9 cellular contexts compared by ENCODE assay signal in genomic region chr1:150282558-150282958, GRCh38. TPM values are rescaled to one million over a fixed set of nuclear protein-coding genes. Genes with fewer than 3 reads are reported as not detected.
A peak's percentile ranks its signal among the peaks of the same experiment; 100 is the strongest.
DNase-seq lines count a peak whose midpoint lies in the region; ATAC-seq and TF ChIP-seq lines count a peak whose summit lies in the region.
"Had no signal": no experiment of that assay in that cellular context is flagged by ENCODE, and none has a peak within 500 bp of the region (broad histone marks: within the 10 kb centered on the region; RNA-seq: fewer than 3 reads in every experiment).

No MANE protein-coding gene starts in this region.

- H3K27me3 Mint-ChIP-seq in activated T-cell treated with anti-CD3 and anti-CD28 coated beads, Interleukin-2, amount 50 U/mL, for 72 hours (ENCODE audit: low read depth) = peaks cover 5% of the 10 kb centered on the region

- 7% methylated on average over 12 of the region's 21 CpGs for WGBS in mammary epithelial cell (ENCODE audit: low coverage, missing lambda C conversion rate)
- 10% methylated on average over 21 of the region's 21 CpGs for WGBS in mesenchymal stem cell
- 8 to 18% methylated on average over 21 of the region's 21 CpGs for WGBS in upper lobe of left lung, 2 donors

- no peak for TF ChIP-seq EP300 in upper lobe of left lung (IDR thresholded peaks at IDR 0.05)

- intact Hi-C loops in mammary epithelial cell (cut with micrococcal nuclease) = no loop called here
- intact Hi-C loops in mucosa of descending colon (cut with DNase I, micrococcal nuclease) = no loop called here

- H2AK5ac ChIP-seq in mesenchymal stem cell (ENCODE audit: low read length, severe bottlenecking) = no peak overlapping the region

- H3K4ac ChIP-seq in mesenchymal stem cell (ENCODE audit: low read depth in 1 of 2, low read length in 2 of 2) = peak overlapping the region in 1 of 2 experiments; percentile 67

- H3K27ac Mint-ChIP-seq in activated T-cell treated with anti-CD3 and anti-CD28 coated beads, Interleukin-2, amount 50 U/mL, for 72 hours = no peak overlapping the region

- H3K9ac ChIP-seq in mammary epithelial cell (ENCODE audit: insufficient read depth, low read length) (peak overlapping the region; percentile 60), mesenchymal stem cell (ENCODE audit: low read length) (peak overlapping the region; percentile 98)

- ATAC-seq in activated T-cell treated with anti-CD3 and anti-CD28 coated beads, Interleukin-2, amount 50 U/mL, for 72 hours (replicated peaks in 1 of 2) = no peak
- peak; percentile 21 to 50 for ATAC-seq in upper lobe of left lung (ENCODE audit: low FRiP score in 2 of 2)
- ATAC-seq in GM18861 (IDR thresholded peaks at IDR 0.05; ENCODE audit: unreplicated experiment) = no peak
- no peak for ATAC-seq in mucosa of descending colon

- H2BK15ac ChIP-seq in mesenchymal stem cell (ENCODE audit: low read depth, poor library complexity, severe bottlenecking) = peak overlapping the region; percentile 89

- peak overlapping the region in 1 of 2 experiments; percentile 14 for H3K23ac ChIP-seq in mesenchymal stem cell (ENCODE audit: low read length in 2 of 2)

- no peaks in the 10 kb centered on the region for H3K9me3 Mint-ChIP-seq in activated T-cell treated with anti-CD3 and anti-CD28 coated beads, Interleukin-2, amount 50 U/mL, for 72 hours

- H3K4me1 ChIP-seq in mammary epithelial cell (ENCODE audit: insufficient read depth, low read length) (peaks cover 24% of the 10 kb centered on the region), mesenchymal stem cell (ENCODE audit: control insufficient read depth, insufficient read depth, low read depth, low read length) (peaks cover 11% of the 10 kb centered on the region), upper lobe of left lung (peaks cover 9 to 32% (median 27%) of the 10 kb centered on the region in 4 donors), mucosa of descending colon (ENCODE audit: low read depth) (peaks cover 19% of the 10 kb centered on the region)

- no peak overlapping the region for H2BK5ac ChIP-seq in mesenchymal stem cell (ENCODE audit: low read depth, low read length, poor library complexity, severe bottlenecking)

- peak overlapping the region in 1 of 2 experiments; percentile 18 for H3K14ac ChIP-seq in mesenchymal stem cell (ENCODE audit: low read length in 2 of 2)

- H3K9me3 ChIP-seq in mammary epithelial cell (replicated peaks; ENCODE audit: insufficient read depth, low read length) (no peaks in the 10 kb centered on the region), mesenchymal stem cell (ENCODE audit: control insufficient read depth, low read length) (no peaks in the 10 kb centered on the region), upper lobe of left lung (no peaks in the 10 kb centered on the region), mucosa of descending colon (no peaks in the 10 kb centered on the region)

- H3K36me3 ChIP-seq in mammary epithelial cell (ENCODE audit: insufficient read depth, low read length) = no peaks in the 10 kb centered on the region
- H3K36me3 ChIP-seq in mesenchymal stem cell (ENCODE audit: control insufficient read depth in 1 of 2, insufficient read depth in 2 of 2, low read depth in 1 of 2, low read length in 2 of 2) = peaks cover 5 to 48% of the 10 kb centered on the region in 2 experiments
- peaks cover 0 to 13% (median 2%) of the 10 kb centered on the region in 4 donors for H3K36me3 ChIP-seq in upper lobe of left lung
- no peaks in the 10 kb centered on the region for H3K36me3 ChIP-seq in mucosa of descending colon (ENCODE audit: low read depth)

- peak overlapping the region; percentile 57 to 74 (median 68) for H3K4me3 ChIP-seq in mammary epithelial cell (replicated peaks in 1 of 3; ENCODE audit: insufficient read depth in 1 of 3, low read depth in 2 of 3, low read length in 3 of 3)
- peak overlapping the region; percentile 50 to 98 for H3K4me3 ChIP-seq in mesenchymal stem cell (ENCODE audit: insufficient read depth in 1 of 2, low read depth in 1 of 2, low read length in 2 of 2)
- peak overlapping the region; percentile 33 to 62 (median 46) for H3K4me3 ChIP-seq in upper lobe of left lung
- H3K4me3 ChIP-seq in mucosa of descending colon = no peak overlapping the region

- TF ChIP-seq CTCF in mammary epithelial cell (conservative IDR thresholded peaks at IDR 0.05 in 1 of 2, IDR thresholded peaks at IDR 0.05 in 1 of 2; ENCODE audit: extremely low read depth in 1 of 2, insufficient read depth in 1 of 2, low read depth in 1 of 2, low read length in 2 of 2) = no peak
- TF ChIP-seq CTCF in upper lobe of left lung (IDR thresholded peaks at IDR 0.05) = no peak
- no peak for TF ChIP-seq CTCF in mucosa of descending colon (IDR thresholded peaks at IDR 0.05)

- no peaks in the 10 kb centered on the region for H3K79me2 ChIP-seq in mammary epithelial cell (ENCODE audit: insufficient read depth, low read length)

- H3K27ac ChIP-seq in mammary epithelial cell (ENCODE audit: insufficient read depth, low read depth, low read length) (peak overlapping the region; percentile 51), mesenchymal stem cell (ENCODE audit: low read length, poor library complexity, severe bottlenecking) (no peak overlapping the region), upper lobe of left lung (peak overlapping the region; percentile 74 to 88 (median 84))

- H2AFZ ChIP-seq in mammary epithelial cell (ENCODE audit: low read depth, low read length) (peak overlapping the region; percentile 96), mesenchymal stem cell (ENCODE audit: low read depth, low read length) (peak overlapping the region; percentile 76)

- dilution Hi-C loops in mammary epithelial cell (cut with HindIII; ENCODE audit: low sequenced_read_pairs) = no loop called here

- H2BK12ac ChIP-seq in mesenchymal stem cell (ENCODE audit: low read length in 2 of 2) = peak overlapping the region in 1 of 2 experiments; percentile 29

- TSS peak; percentile 38 for BruUV-seq in mammary epithelial cell (replicated peaks; lab: Mats Ljungman, UMichigan)

- TF ChIP-seq POLR2A in upper lobe of left lung (IDR thresholded peaks at IDR 0.05) = peak in 2 of 4 donors; percentile 37 to 45

- peak overlapping the region; percentile 68 for H4K91ac ChIP-seq in mesenchymal stem cell (ENCODE audit: low read length)

- no peaks in the 10 kb centered on the region for H3K27me3 ChIP-seq in mammary epithelial cell (ENCODE audit: insufficient read depth, low read length)
- peaks cover 0 to 18% of the 10 kb centered on the region in 2 experiments for H3K27me3 ChIP-seq in mesenchymal stem cell (ENCODE audit: control insufficient read depth in 1 of 2, insufficient read depth in 1 of 2, low read length in 2 of 2)
- no peaks in the 10 kb centered on the region for H3K27me3 ChIP-seq in upper lobe of left lung

- H3K36me3 Mint-ChIP-seq in activated T-cell treated with anti-CD3 and anti-CD28 coated beads, Interleukin-2, amount 50 U/mL, for 72 hours (ENCODE audit: insufficient read depth in 2 of 2) = peaks cover 0 to 2% of the 10 kb centered on the region in 2 donors

- H3K4me2 ChIP-seq in mammary epithelial cell (ENCODE audit: insufficient read depth, low read depth, low read length) (peak overlapping the region; percentile 82), mesenchymal stem cell (ENCODE audit: low read length, poor library complexity, severe bottlenecking) (peak overlapping the region; percentile 91)

- in situ Hi-C loops in mammary epithelial cell (cut with MboI; ENCODE audit: low sequenced_read_pairs in 2 of 2) = no loop called here

- H3K4me3 Mint-ChIP-seq in activated T-cell treated with anti-CD3 and anti-CD28 coated beads, Interleukin-2, amount 50 U/mL, for 72 hours = peak overlapping the region; percentile 86 to 91

- CTCF ChIA-PET in mammary epithelial cell (lab: Charles Lee; ENCODE audit: low non-redundant PET) = no interaction called here

- H4K20me1 ChIP-seq in mammary epithelial cell (ENCODE audit: insufficient read depth, low read length) = no peaks in the 10 kb centered on the region

- no peaks in the 10 kb centered on the region for H3K79me1 ChIP-seq in mesenchymal stem cell (replicated peaks; ENCODE audit: low read length, poor library complexity, severe bottlenecking)

- H3K4me1 Mint-ChIP-seq in activated T-cell treated with anti-CD3 and anti-CD28 coated beads, Interleukin-2, amount 50 U/mL, for 72 hours (ENCODE audit: low read depth) = peaks cover 30% of the 10 kb centered on the region

- DNase-seq in activated T-cell treated with anti-CD3 and anti-CD28 coated beads, Interleukin-2, amount 50 U/mL, for 72 hours = no peak
- DNase-seq in activated T-cell treated with anti-CD3 and anti-CD28 coated beads, Interleukin-2, amount 50 U/mL, for 1 hour = no peak
- DNase-seq in mammary epithelial cell = no peak
- no peak for DNase-seq in mesenchymal stem cell
- DNase-seq in upper lobe of left lung = peak; percentile 55 to 68
- no peak for DNase-seq in mucosa of descending colon
- DNase-seq in HK-2 (ENCODE audit: unreplicated experiment) = no peak

- H3K18ac ChIP-seq in mesenchymal stem cell (ENCODE audit: low read depth in 1 of 2, low read length in 2 of 2) = peak overlapping the region; percentile 86 to 87

- H4K8ac ChIP-seq in mesenchymal stem cell (ENCODE audit: low read length) = peak overlapping the region; percentile 77

- H2BK120ac ChIP-seq in mesenchymal stem cell (ENCODE audit: low read depth, low read length) = no peak overlapping the region

RNA-seq across cellular contexts. Expression of gene CIART, which starts 0.2 kb away (rescaled TPM):
- 1 to 10 TPM; 1.6 to 2.4 TPM for total RNA-seq in activated T-cell treated with anti-CD3 and anti-CD28 coated beads, Interleukin-2, amount 50 U/mL, for 72 hours
- total RNA-seq in mammary epithelial cell (10 to 100 TPM in 1 of 2 donors, 1 to 10 TPM in 1; 8.1 to 13.2 TPM), upper lobe of left lung (10 to 100 TPM in 1 of 6 donors, 1 to 10 TPM in 5; 2.7 to 14.7 (median 7.5) TPM), mucosa of descending colon (10 to 100 TPM in 1 of 3 donors, 1 to 10 TPM in 1, under 1 TPM in 1; 0.49 to 12.6 (median 1.6) TPM)
- polyA plus RNA-seq in mammary epithelial cell = 10.2 TPM
- 6.2 TPM for polyA minus RNA-seq in mammary epithelial cell
- 1.5 TPM for polyA plus RNA-seq in mesenchymal stem cell (2013, experiment 1 of 2)
- polyA plus RNA-seq in mesenchymal stem cell (2013, experiment 2 of 2) = 1.5 TPM

RNA-seq across cellular contexts. Expression of gene C1orf54, which starts 10.0 kb away (rescaled TPM):
- total RNA-seq in activated T-cell treated with anti-CD3 and anti-CD28 coated beads, Interleukin-2, amount 50 U/mL, for 72 hours = 1 to 10 TPM; 1.9 to 2.8 TPM
- 1 to 10 TPM; 1.3 to 2.3 TPM for total RNA-seq in mammary epithelial cell
- 0.76 TPM for polyA plus RNA-seq in mammary epithelial cell
- not detected for polyA minus RNA-seq in mammary epithelial cell
- polyA plus RNA-seq in mesenchymal stem cell (2013, experiment 1 of 2) = 11.7 TPM
- 11.4 TPM for polyA plus RNA-seq in mesenchymal stem cell (2013, experiment 2 of 2)
- 10 to 100 TPM in 1 of 6 donors, 1 to 10 TPM in 3, not detected in 2; 3.3 to 13.8 (median 7.3) TPM for total RNA-seq in upper lobe of left lung
- 10 to 100 TPM in 1 of 3 donors, 1 to 10 TPM in 2; 4.5 to 26.2 (median 6.4) TPM for total RNA-seq in mucosa of descending colon

RNA-seq across cellular contexts. Expression of gene MRPS21, which starts 11.1 kb away (rescaled TPM):
- 10 to 100 TPM; 74.8 to 84.2 TPM for total RNA-seq in activated T-cell treated with anti-CD3 and anti-CD28 coated beads, Interleukin-2, amount 50 U/mL, for 72 hours
- total RNA-seq in mammary epithelial cell (10 to 100 TPM; 27.3 to 84.8 TPM), upper lobe of left lung (10 to 100 TPM; 24.9 to 51.3 (median 38.3) TPM), mucosa of descending colon (10 to 100 TPM; 39.4 to 50.2 (median 45.6) TPM)
- 77.6 TPM for polyA plus RNA-seq in mammary epithelial cell
- polyA minus RNA-seq in mammary epithelial cell = 10.7 TPM
- polyA plus RNA-seq in mesenchymal stem cell (2013, experiment 1 of 2) = 88.1 TPM
- 81.5 TPM for polyA plus RNA-seq in mesenchymal stem cell (2013, experiment 2 of 2)

RNA-seq across cellular contexts. Expression of gene APH1A, which starts 13.7 kb away (rescaled TPM):
- 100 to 1,000 TPM; 128 to 129 TPM for total RNA-seq in activated T-cell treated with anti-CD3 and anti-CD28 coated beads, Interleukin-2, amount 50 U/mL, for 72 hours
- total RNA-seq in mammary epithelial cell = 100 to 1,000 TPM; 113 to 119 TPM
- 131 TPM for polyA plus RNA-seq in mammary epithelial cell
- 141 TPM for polyA minus RNA-seq in mammary epithelial cell
- 79.8 TPM for polyA plus RNA-seq in mesenchymal stem cell (2013, experiment 1 of 2)
- 80.8 TPM for polyA plus RNA-seq in mesenchymal stem cell (2013, experiment 2 of 2)
- 100 to 1,000 TPM in 3 of 6 donors, 10 to 100 TPM in 3; 71.2 to 169 (median 101) TPM for total RNA-seq in upper lobe of left lung
- total RNA-seq in mucosa of descending colon = 100 to 1,000 TPM; 128 to 212 (median 188) TPM

RNA-seq across cellular contexts. Expression of gene CA14, which starts 25.0 kb away (rescaled TPM):
- total RNA-seq in activated T-cell treated with anti-CD3 and anti-CD28 coated beads, Interleukin-2, amount 50 U/mL, for 72 hours = not detected
- total RNA-seq in mammary epithelial cell = not detected
- 0.28 TPM for polyA plus RNA-seq in mammary epithelial cell
- not detected for polyA minus RNA-seq in mammary epithelial cell
- 0.47 TPM for polyA plus RNA-seq in mesenchymal stem cell (2013, experiment 1 of 2)
- 0.45 TPM for polyA plus RNA-seq in mesenchymal stem cell (2013, experiment 2 of 2)
- total RNA-seq in upper lobe of left lung = 1 to 10 TPM in 1 of 6 donors, under 1 TPM in 3, not detected in 2; 0.61 to 1.0 (median 0.63) TPM
- 1 to 10 TPM in 1 of 3 donors, under 1 TPM in 2; 0.38 to 6.8 (median 0.41) TPM for total RNA-seq in mucosa of descending colon
- total RNA-seq: T-helper 1 cell treated with Interleukin-12 subunit alpha and Interleukin-12 subunit beta and Interleukin-4 antibody, amounts not matched to agents 30 ng/mL and 1 ng/mL, for 36 hours had no signal

Comparison
In these comparisons a context has a peak if more than half of its experiments do, and no peak if none do; other contexts are left out.
1. ATAC-seq: peak in upper lobe of left lung (2 of 2); none in activated T-cell treated with anti-CD3 and anti-CD28 coated beads, Interleukin-2, amount 50 U/mL, for 72 hours (0 of 2), GM18861 (single experiment) and mucosa of descending colon (single experiment).
2. DNase-seq: peak in upper lobe of left lung (2 of 2); none in activated T-cell treated with anti-CD3 and anti-CD28 coated beads, Interleukin-2, amount 50 U/mL, for 72 hours (0 of 2), activated T-cell treated with anti-CD3 and anti-CD28 coated beads, Interleukin-2, amount 50 U/mL, for 1 hour (single experiment), mammary epithelial cell (single experiment), mesenchymal stem cell (single experiment), mucosa of descending colon (0 of 3) and HK-2 (single experiment).